23 cellular contexts compared by ENCODE assay signal in the genomic region with DNA sequence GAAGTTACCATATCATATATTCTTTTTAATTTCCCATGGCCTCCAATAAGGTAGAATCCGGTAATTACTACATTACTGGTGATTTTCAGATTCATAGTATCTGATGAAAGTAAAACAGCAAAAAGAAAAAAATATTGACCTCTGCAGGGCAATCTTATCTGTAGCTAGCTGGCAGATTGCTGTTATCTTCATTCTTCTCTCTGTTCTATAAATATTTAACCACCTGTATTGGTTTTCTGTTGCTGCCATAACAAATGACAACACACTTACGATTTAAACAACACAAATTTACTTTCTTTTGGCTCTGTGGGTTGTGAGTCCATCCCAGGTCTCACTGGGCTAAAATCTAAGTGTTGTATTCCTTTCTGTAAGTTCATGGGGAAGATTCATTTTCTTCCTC.
"Had no signal": no experiment of that assay in that cellular context is flagged by ENCODE, and none has a peak within 500 bp of the region (broad histone marks: within the 10 kb centered on the region; RNA-seq: fewer than 3 reads in every experiment).

No MANE protein-coding gene starts in this region.

- H3K4me3 Mint-ChIP-seq: activated B cell treated with CpG ODN at 0.5 μM for 24 hours; activated CD4-positive, alpha-beta T cell treated with anti-CD3 and anti-CD28 coated beads, Interleukin-2, amount 10 ng/mL, durations not matched to agents 24 days and 14 days; activated CD8-positive, alpha-beta memory T cell treated with anti-CD3 and anti-CD28 coated beads, Interleukin-2, amount 10 ng/mL, durations not matched to agents 7 days and 5 days; activated naive CD4-positive, alpha-beta T cell treated with anti-CD3 and anti-CD28 coated beads for 36 hours; activated naive CD8-positive, alpha-beta T cell; activated T-helper 17 cell treated with anti-CD3 and anti-CD28 coated beads, Interleukin-2, amount 50 U/mL, for 72 hours; T-helper 1 cell treated with Interleukin-12 subunit alpha and Interleukin-12 subunit beta and Interleukin-4 antibody, amounts not matched to agents 30 μg/mL and 1 μg/mL, for 36 hours had no signal

- FAIRE-seq: TTC549 had no signal

- H3K9me3 Mint-ChIP-seq: activated T-helper 17 cell treated with anti-CD3 and anti-CD28 coated beads, Interleukin-2, amount 50 U/mL, for 72 hours; T-helper 1 cell treated with Interleukin-12 subunit alpha and Interleukin-12 subunit beta and Interleukin-4 antibody, amounts not matched to agents 30 μg/mL and 1 μg/mL, for 36 hours had no signal

- H3K4me1 Mint-ChIP-seq: activated B cell treated with CpG ODN at 0.5 μM for 24 hours; activated CD8-positive, alpha-beta memory T cell treated with anti-CD3 and anti-CD28 coated beads, Interleukin-2, amount 10 ng/mL, durations not matched to agents 7 days and 5 days; activated T-helper 17 cell treated with anti-CD3 and anti-CD28 coated beads, Interleukin-2, amount 50 U/mL, for 72 hours had no signal

- H3K27ac ChIP-seq: PC-9 had no signal

- H2AFZ ChIP-seq: PC-9 had no signal

- H3K4me2 ChIP-seq: PC-9 had no signal

- H3K4me3 ChIP-seq: PC-9 had no signal

- DNase-seq: activated B cell treated with CpG ODN at 0.5 μM for 24 hours; activated CD4-positive, alpha-beta T cell treated with anti-CD3 and anti-CD28 coated beads for 1 hour; activated CD4-positive, alpha-beta T cell treated with anti-CD3 and anti-CD28 coated beads, Interleukin-2, amount 10 ng/mL, durations not matched to agents 24 days and 14 days; activated CD4-positive, alpha-beta T cell treated with anti-CD3 and anti-CD28 coated beads, Interleukin-2, amount 50 U/mL, for 48 hours; activated CD8-positive, alpha-beta memory T cell treated with anti-CD3 and anti-CD28 coated beads, Interleukin-2, amount 10 ng/mL, durations not matched to agents 7 days and 5 days; activated gamma-delta T cell; activated naive CD4-positive, alpha-beta T cell treated with anti-CD3 and anti-CD28 coated beads for 36 hours; activated T-cell treated with anti-CD3 and anti-CD28 coated beads, Interleukin-2, amount 50 U/mL, for 48 hours; amygdala; cerebellar nuclear complex; Kasumi-1; NCI-H1105 treated with DMSO at 0.1 percent for 48 hours; NCI-H146; NCI-H187 treated with DMSO at 0.1 percent for 48 hours; NCI-H2081 treated with DMSO at 0.1 percent for 48 hours; NCI-H446; NCI-H524; PC-9; SHP77 treated with DMSO at 0.1 percent for 48 hours had no signal

- ATAC-seq: activated CD8-positive, alpha-beta memory T cell treated with anti-CD3 and anti-CD28 coated beads, Interleukin-2, amount 10 ng/mL, durations not matched to agents 7 days and 5 days; activated T-helper 17 cell treated with anti-CD3 and anti-CD28 coated beads, Interleukin-2, amount 50 U/mL, for 72 hours had no signal

- H3K27ac Mint-ChIP-seq: activated B cell treated with CpG ODN at 0.5 μM for 24 hours; activated CD4-positive, alpha-beta T cell treated with anti-CD3 and anti-CD28 coated beads, Interleukin-2, amount 10 ng/mL, durations not matched to agents 24 days and 14 days; activated CD8-positive, alpha-beta memory T cell treated with anti-CD3 and anti-CD28 coated beads, Interleukin-2, amount 10 ng/mL, durations not matched to agents 7 days and 5 days; activated naive CD4-positive, alpha-beta T cell treated with anti-CD3 and anti-CD28 coated beads for 36 hours; activated naive CD8-positive, alpha-beta T cell; activated T-helper 17 cell treated with anti-CD3 and anti-CD28 coated beads, Interleukin-2, amount 50 U/mL, for 72 hours; T-helper 1 cell treated with Interleukin-12 subunit alpha and Interleukin-12 subunit beta and Interleukin-4 antibody, amounts not matched to agents 30 μg/mL and 1 μg/mL, for 36 hours had no signal

- H3K27me3 Mint-ChIP-seq: activated B cell treated with CpG ODN at 0.5 μM for 24 hours; activated CD4-positive, alpha-beta T cell treated with anti-CD3 and anti-CD28 coated beads, Interleukin-2, amount 10 ng/mL, durations not matched to agents 24 days and 14 days; activated CD8-positive, alpha-beta memory T cell treated with anti-CD3 and anti-CD28 coated beads, Interleukin-2, amount 10 ng/mL, durations not matched to agents 7 days and 5 days; activated naive CD8-positive, alpha-beta T cell; activated T-helper 17 cell treated with anti-CD3 and anti-CD28 coated beads, Interleukin-2, amount 50 U/mL, for 72 hours had no signal
